ENCODE assay signal across 8 cellular contexts in the genomic region with DNA sequence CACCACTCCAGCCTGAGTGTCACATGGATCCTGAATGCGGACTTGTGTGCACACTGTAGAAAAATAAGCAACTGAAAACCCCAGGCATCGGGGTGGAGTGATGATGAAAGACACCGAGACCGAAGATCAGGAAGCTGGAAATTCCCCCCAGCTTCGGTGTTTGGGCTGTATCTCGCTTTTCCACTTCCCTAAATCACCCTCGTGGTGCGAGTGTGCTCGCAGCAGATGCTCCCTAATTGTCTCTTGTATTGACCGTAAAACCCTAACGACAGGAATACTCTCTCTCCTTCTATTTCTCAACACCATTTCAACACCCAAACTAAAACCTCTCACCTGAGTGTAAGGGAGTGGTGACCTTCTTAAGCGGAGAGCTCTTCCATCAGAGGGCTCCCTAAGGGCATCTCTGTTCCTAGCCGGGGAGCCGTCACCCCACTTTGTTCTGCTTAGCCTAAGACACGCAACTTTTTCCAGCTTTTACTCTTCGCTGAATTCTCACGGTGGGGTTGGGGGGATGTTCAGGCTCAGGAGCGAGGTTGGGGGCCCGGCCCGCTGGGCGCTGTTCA. TPM values are rescaled to one million over a fixed set of nuclear protein-coding genes. Genes with fewer than 3 reads are reported as not detected.
DNase-seq lines count a peak whose midpoint lies in the region; ATAC-seq and TF ChIP-seq lines count a peak whose summit lies in the region.

No MANE protein-coding gene starts in this region.

- H3K36me3 Mint-ChIP-seq in T-helper 17 cell (ENCODE audit: low read depth) (peaks cover 3% of the 10 kb centered on the region), endodermal cell (ENCODE audit: low read depth) (no peaks in the 10 kb centered on the region), naive B cell (peaks cover 0 to 8% of the 10 kb centered on the region in 2 donors)

- no peaks in the 10 kb centered on the region for H3K9me3 ChIP-seq in T-helper 17 cell (ENCODE audit: control insufficient read depth, low read length, poor library complexity, severe bottlenecking)
- H3K9me3 ChIP-seq in endodermal cell (ENCODE audit: control insufficient read depth, low read length): no peaks in the 10 kb centered on the region
- H3K9me3 ChIP-seq in upper lobe of left lung: no peaks in the 10 kb centered on the region

- H3K4me3 Mint-ChIP-seq in T-helper 17 cell (peak overlapping the region; percentile 88), endodermal cell (peak overlapping the region; percentile 77), naive B cell (peak overlapping the region; percentile 87 to 98 (median 94))

- H3K9ac ChIP-seq in endodermal cell (ENCODE audit: extremely low read depth, low read length, poor library complexity, severe bottlenecking): no peak overlapping the region

- H3K27me3 Mint-ChIP-seq in T-helper 17 cell (peaks cover 48% of the 10 kb centered on the region), endodermal cell (ENCODE audit: insufficient read depth) (peaks cover 41% of the 10 kb centered on the region), naive B cell (no peaks in the 10 kb centered on the region)

- 9 to 19% methylated on average over 12 to 21 of the region's 21 CpGs for WGBS in endodermal cell (ENCODE audit: insufficient coverage in 1 of 2, insufficient read length in 1 of 2), 2 experiments
- WGBS in upper lobe of left lung, 2 donors: 1 to 3% methylated on average over 15 to 21 of the region's 21 CpGs

- no peak overlapping the region for H3K27ac ChIP-seq in endodermal cell (ENCODE audit: low read depth, low read length)
- H3K27ac ChIP-seq in upper lobe of left lung: peak overlapping the region; percentile 64 to 85 (median 70)

- H3K27me3 ChIP-seq in endodermal cell (ENCODE audit: control insufficient read depth, insufficient read depth, low read length, poor library complexity, severe bottlenecking) (peaks cover 19% of the 10 kb centered on the region), upper lobe of left lung (no peaks in the 10 kb centered on the region)

- DNase-seq in T-helper 17 cell: no peak
- DNase-seq in endodermal cell: no peak
- DNase-seq in naive B cell: peak; percentile 78
- DNase-seq in upper lobe of left lung: peak in 1 of 2 donors; percentile 68
- DNase-seq in A172 (ENCODE audit: low spot score): no peak
- no peak for DNase-seq in HCEC 1CT

- no peak for TF ChIP-seq POLR2A in upper lobe of left lung (IDR thresholded peaks at IDR 0.05)

- TF ChIP-seq CTCF in endodermal cell (conservative IDR thresholded peaks at IDR 0.05): no peak
- TF ChIP-seq CTCF in upper lobe of left lung (IDR thresholded peaks at IDR 0.05): no peak

- H3K4me1 Mint-ChIP-seq in T-helper 17 cell: peaks cover 15% of the 10 kb centered on the region
- peaks cover 34% of the 10 kb centered on the region for H3K4me1 Mint-ChIP-seq in endodermal cell
- peaks cover 66 to 88% (median 72%) of the 10 kb centered on the region in 3 donors for H3K4me1 Mint-ChIP-seq in naive B cell

- ATAC-seq in GM18498 (IDR thresholded peaks at IDR 0.05; ENCODE audit: unreplicated experiment) (peak; percentile 10), HG03097 (IDR thresholded peaks at IDR 0.05; ENCODE audit: low FRiP score, unreplicated experiment) (peak; percentile 15), T-helper 17 cell (peak; percentile 50), naive B cell (ENCODE audit: low read depth in 2 of 2) (peak; percentile 63 to 65), upper lobe of left lung (ENCODE audit: low FRiP score in 2 of 2) (peak; percentile 63 to 69)

- TF ChIP-seq EP300 in upper lobe of left lung (IDR thresholded peaks at IDR 0.05): no peak

- no peaks in the 10 kb centered on the region for H3K9me3 Mint-ChIP-seq in endodermal cell
- no peaks in the 10 kb centered on the region for H3K9me3 Mint-ChIP-seq in naive B cell

- peak overlapping the region; percentile 69 for H3K27ac Mint-ChIP-seq in T-helper 17 cell
- no peak overlapping the region for H3K27ac Mint-ChIP-seq in endodermal cell
- peak overlapping the region; percentile 93 to 100 (median 98) for H3K27ac Mint-ChIP-seq in naive B cell

- peak overlapping the region; percentile 82 for H3K4me3 ChIP-seq in endodermal cell (ENCODE audit: low read length)
- H3K4me3 ChIP-seq in upper lobe of left lung: peak overlapping the region; percentile 38 to 97 (median 85)

- no peaks in the 10 kb centered on the region for H3K36me3 ChIP-seq in endodermal cell (ENCODE audit: control insufficient read depth, insufficient read depth, low read length)
- no peaks in the 10 kb centered on the region for H3K36me3 ChIP-seq in upper lobe of left lung

- no peaks in the 10 kb centered on the region for H3K4me1 ChIP-seq in endodermal cell (ENCODE audit: control insufficient read depth, insufficient read depth, low read length)
- peaks cover 12 to 32% (median 16%) of the 10 kb centered on the region in 4 donors for H3K4me1 ChIP-seq in upper lobe of left lung

RNA-seq across cellular contexts. Expression of gene GRK3, which starts 0.6 kb away (rescaled TPM):
- total RNA-seq in T-helper 17 cell (1 to 10 TPM; 3.2 to 6.9 TPM), endodermal cell (10 to 100 TPM; 19.4 to 21.0 TPM), upper lobe of left lung (10 to 100 TPM; 16.0 to 25.2 (median 21.6) TPM)
- 12.5 TPM for polyA plus RNA-seq in endodermal cell (2013, experiment 1 of 2)
- 11.6 TPM for polyA plus RNA-seq in endodermal cell (2013, experiment 2 of 2)
- 10 to 100 TPM in 5 of 6 donors, 1 to 10 TPM in 1; 5.9 to 18.8 (median 12.9) TPM for polyA plus RNA-seq in naive B cell (ENCODE audit: low read depth in 6 of 6)
- total RNA-seq in A172 (2014; rRNA removed; shearing (Covaris generic)): 1.4 and 1.9 TPM in 2 replicates

Comparison
In these comparisons a context has a peak if more than half of its experiments do, and no peak if none do; other contexts are left out.
1. ATAC-seq: peak in every context shown above with its lines; median percentile 66 in upper lobe of left lung; 64 in naive B cell; 50 in T-helper 17 cell; 15 in HG03097; 10 in GM18498.